ENCODE assay signal across 19 cellular contexts in the genomic region with DNA sequence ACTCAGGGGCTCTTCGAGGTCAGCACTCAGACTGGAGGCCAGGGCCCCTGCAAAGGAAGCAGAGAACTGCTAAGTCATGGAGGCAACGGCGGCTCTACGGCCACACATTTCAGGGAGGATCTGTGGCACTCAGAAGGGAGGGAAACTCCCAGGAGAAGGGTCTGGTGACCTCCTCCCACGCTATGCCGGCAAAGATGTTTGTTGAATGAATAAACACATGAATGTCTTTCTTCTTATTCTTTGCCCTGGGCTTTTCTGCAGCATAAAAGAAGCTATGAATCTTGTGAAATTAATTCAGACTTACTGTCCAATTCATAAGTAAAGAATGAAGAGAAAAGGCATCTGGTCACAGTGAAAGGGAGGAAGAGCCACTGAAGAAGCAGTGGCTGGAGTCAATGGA. TPM values are rescaled to one million over a fixed set of nuclear protein-coding genes. Genes with fewer than 3 reads are reported as not detected.
DNase-seq lines count a peak whose midpoint lies in the region; ATAC-seq and TF ChIP-seq lines count a peak whose summit lies in the region.
"Had no signal": no experiment of that assay in that cellular context is flagged by ENCODE, and none has a peak within 500 bp of the region (broad histone marks: within the 10 kb centered on the region; RNA-seq: fewer than 3 reads in every experiment).

No MANE protein-coding gene starts in this region.

- no peaks in the 10 kb centered on the region for H3K9me3 ChIP-seq in GM23248 (ENCODE audit: low read depth)
- H3K9me3 ChIP-seq: colonic mucosa, MG63 had no signal

- no peak overlapping the region for H3K27ac ChIP-seq in GM23248
- H3K27ac ChIP-seq: colonic mucosa had no signal

- no peaks in the 10 kb centered on the region for H3K4me1 ChIP-seq in GM23248 (ENCODE audit: insufficient read depth)
- H3K4me1 ChIP-seq: colonic mucosa had no signal

- in situ Hi-C loops in GM23248 (cut with MboI) = no loop called here

- ATAC-seq in activated naive CD4-positive, alpha-beta T cell treated with anti-CD3 and anti-CD28 coated beads, Interleukin-2, amount 50 U/mL, for 72 hours = no peak
- no peak for ATAC-seq in GM18909 (IDR thresholded peaks at IDR 0.05; ENCODE audit: poor library complexity, unreplicated experiment)

- H3K79me2 ChIP-seq in GM23248 (ENCODE audit: insufficient read depth) = no peaks in the 10 kb centered on the region

- H3K4me2 ChIP-seq in GM23248 (ENCODE audit: unreplicated experiment) = no peak overlapping the region

- H3K9me3 Mint-ChIP-seq in activated naive CD4-positive, alpha-beta T cell treated with anti-CD3 and anti-CD28 coated beads, Interleukin-2, amount 50 U/mL, for 72 hours = no peaks in the 10 kb centered on the region

- H3K9me2 ChIP-seq in GM23248 (ENCODE audit: insufficient read depth) = no peaks in the 10 kb centered on the region

- no peak overlapping the region for H3K9ac ChIP-seq in GM23248

- H3K4me3 ChIP-seq in GM23248 (no peak overlapping the region), fibroblast of villous mesenchyme (ENCODE audit: low read depth, low read length) (no peak overlapping the region)
- H3K4me3 ChIP-seq: colonic mucosa, MG63 had no signal

- DNase-seq in AG08396 (ENCODE audit: low spot score) (peak; percentile 39), GM23248 (peak; percentile 13), fibroblast of villous mesenchyme (ENCODE audit: low read depth) (peak; percentile 78), dermis blood vessel endothelial cell (no peak), erythroblast (lab: John Stamatoyannopoulos, UW) (no peak), mesenteric fat pad (ENCODE audit: low spot score) (no peak)
- DNase-seq in activated naive CD4-positive, alpha-beta T cell treated with anti-CD3 and anti-CD28 coated beads, Interleukin-2, amount 50 U/mL, for 72 hours (ENCODE audit: low spot score in 2 of 2) = no peak
- DNase-seq: activated CD4-positive, alpha-beta T cell treated with anti-CD3 and anti-CD28 coated beads for 48 hours; activated T-cell treated with anti-CD3 and anti-CD28 coated beads, Interleukin-2, amount 50 U/mL, for 48 hours; AML-193; aorta; colonic mucosa; hippocampal formation; kidney glomerular epithelial cell; MG63; NCI-H1930; NCI-H510A; right cardiac atrium had no signal

- H3K36me3 ChIP-seq in GM23248 (ENCODE audit: low read depth) = no peaks in the 10 kb centered on the region
- H3K36me3 ChIP-seq: colonic mucosa, MG63 had no signal

- no peak overlapping the region for H2AFZ ChIP-seq in GM23248

- H3K36me3 Mint-ChIP-seq in activated naive CD4-positive, alpha-beta T cell treated with anti-CD3 and anti-CD28 coated beads, Interleukin-2, amount 50 U/mL, for 72 hours = peaks cover 0 to 16% of the 10 kb centered on the region in 2 donors

- no peaks in the 10 kb centered on the region for H3K27me3 ChIP-seq in GM23248 (replicated peaks; ENCODE audit: insufficient read depth)
- H3K27me3 ChIP-seq: colonic mucosa, MG63 had no signal

- TF ChIP-seq POLR2A in erythroblast (IDR thresholded peaks at IDR 0.05; ENCODE audit: low read length) = no peak

- H4K20me1 ChIP-seq in GM23248 (ENCODE audit: insufficient read depth) = no peaks in the 10 kb centered on the region

- H3K27ac Mint-ChIP-seq in activated naive CD4-positive, alpha-beta T cell treated with anti-CD3 and anti-CD28 coated beads, Interleukin-2, amount 50 U/mL, for 72 hours = peak overlapping the region; percentile 69 to 85

- H3F3A ChIP-seq in GM23248 (ENCODE audit: insufficient read depth) = no peaks in the 10 kb centered on the region

- no peak for TF ChIP-seq CTCF in fibroblast of villous mesenchyme (IDR thresholded peaks at IDR 0.05; ENCODE audit: insufficient read depth, low read depth, low read length)

- WGBS in GM23248 (ENCODE audit: low coverage in 1 of 2, low lambda C conversion rate in 2 of 2, missing lambda C conversion rate in 2 of 2), 2 experiments = 80 to 82% methylated on average over 6 of the region's 6 CpGs

RNA-seq across cellular contexts. Expression of a gene that starts 25.3 kb away (rescaled TPM):
- not detected in 2 replicates for total RNA-seq in GM23248 (2014; rRNA removed; shearing (Covaris generic))
- polyA plus RNA-seq in GM23248 (2016; fragmentation: Nextera tagmentation; extraction: Ambion mirVana) = not detected in 2 replicates
- 1 to 10 TPM in 1 of 2 donors, under 1 TPM in 1; 0.41 to 7.0 TPM for total RNA-seq in activated naive CD4-positive, alpha-beta T cell treated with anti-CD3 and anti-CD28 coated beads, Interleukin-2, amount 50 U/mL, for 72 hours
- under 0.01 TPM in 1 of 2 replicates, not detected in the other for total RNA-seq in fibroblast of villous mesenchyme
- total RNA-seq in dermis blood vessel endothelial cell = not detected in 2 replicates
- not detected for total RNA-seq in mesenteric fat pad
- total RNA-seq: aorta, right cardiac atrium had no signal
- polyA plus RNA-seq: right cardiac atrium had no signal

Comparison
In these comparisons a context has a peak if more than half of its experiments do, and no peak if none do; other contexts are left out.
1. DNase-seq: peak in AG08396 (single experiment), GM23248 (single experiment) and fibroblast of villous mesenchyme (single experiment); none in activated naive CD4-positive, alpha-beta T cell treated with anti-CD3 and anti-CD28 coated beads, Interleukin-2, amount 50 U/mL, for 72 hours (0 of 2), dermis blood vessel endothelial cell (single experiment), erythroblast (0 of 2) and mesenteric fat pad (single experiment).